1 cellular context compared by ENCODE assay signal in genomic region chr17:38656959-38657823, GRCh38.
TF ChIP-seq lines count a peak whose summit lies in the region.

No MANE protein-coding gene starts in this region.

TF ChIP-seq in HepG2, 621 proteins besides CTCF, POLR2A, EP300 and RAD21 (continued from another document and continues in another):
- TF ChIP-seq CCAR2 (optimal IDR thresholded peaks at IDR 0.05; ENCODE audit: low read depth, low read length): no peak
- peak; percentile 80 for TF ChIP-seq ZNF883 (CRISPR knock-in tag; IDR thresholded peaks at IDR 0.05; ENCODE audit: not compliant biosample characterization)
- TF ChIP-seq ZNF558 (CRISPR knock-in tag; IDR thresholded peaks at IDR 0.05; ENCODE audit: borderline replicate concordance): peak; percentile 92; the same call in 1 of the 2 replicates
- TF ChIP-seq, protein P1, sequence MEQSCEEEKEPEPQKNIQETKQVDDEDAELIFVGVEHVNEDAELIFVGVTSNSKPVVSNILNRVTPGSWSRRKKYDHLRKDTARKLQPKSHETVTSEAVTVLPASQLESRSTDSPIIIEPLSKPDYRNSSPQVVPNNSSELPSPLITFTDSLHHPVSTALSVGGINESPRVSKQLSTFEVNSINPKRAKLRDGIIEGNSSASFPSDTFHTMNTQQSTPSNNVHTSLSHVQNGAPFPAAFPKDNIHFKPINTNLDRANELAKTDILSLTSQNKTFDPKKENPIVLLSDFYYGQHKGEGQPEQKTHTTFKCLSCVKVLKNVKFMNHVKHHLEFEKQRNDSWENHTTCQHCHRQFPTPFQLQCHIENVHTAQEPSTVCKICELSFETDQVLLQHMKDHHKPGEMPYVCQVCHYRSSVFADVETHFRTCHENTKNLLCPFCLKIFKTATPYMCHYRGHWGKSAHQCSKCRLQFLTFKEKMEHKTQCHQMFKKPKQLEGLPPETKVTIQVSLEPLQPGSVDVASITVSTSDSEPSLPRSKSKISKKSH (CRISPR knock-in tag; IDR thresholded peaks at IDR 0.05; ENCODE audit: borderline replicate concordance): no peak
- peak; percentile 74 for TF ChIP-seq PHF5A (CRISPR knock-in tag; IDR thresholded peaks at IDR 0.05; ENCODE audit: low read depth, unreplicated experiment)
- 0 out of 2 replicates have a peak, but pooled peaks have one; percentile 9 for TF ChIP-seq ZNF720 (CRISPR knock-in tag; IDR thresholded peaks at IDR 0.05)
- TF ChIP-seq NAIF1 (CRISPR knock-in tag; IDR thresholded peaks at IDR 0.05; ENCODE audit: borderline replicate concordance): peak; percentile 80; the same call in 1 of the 2 replicates
- TF ChIP-seq, protein P2, sequence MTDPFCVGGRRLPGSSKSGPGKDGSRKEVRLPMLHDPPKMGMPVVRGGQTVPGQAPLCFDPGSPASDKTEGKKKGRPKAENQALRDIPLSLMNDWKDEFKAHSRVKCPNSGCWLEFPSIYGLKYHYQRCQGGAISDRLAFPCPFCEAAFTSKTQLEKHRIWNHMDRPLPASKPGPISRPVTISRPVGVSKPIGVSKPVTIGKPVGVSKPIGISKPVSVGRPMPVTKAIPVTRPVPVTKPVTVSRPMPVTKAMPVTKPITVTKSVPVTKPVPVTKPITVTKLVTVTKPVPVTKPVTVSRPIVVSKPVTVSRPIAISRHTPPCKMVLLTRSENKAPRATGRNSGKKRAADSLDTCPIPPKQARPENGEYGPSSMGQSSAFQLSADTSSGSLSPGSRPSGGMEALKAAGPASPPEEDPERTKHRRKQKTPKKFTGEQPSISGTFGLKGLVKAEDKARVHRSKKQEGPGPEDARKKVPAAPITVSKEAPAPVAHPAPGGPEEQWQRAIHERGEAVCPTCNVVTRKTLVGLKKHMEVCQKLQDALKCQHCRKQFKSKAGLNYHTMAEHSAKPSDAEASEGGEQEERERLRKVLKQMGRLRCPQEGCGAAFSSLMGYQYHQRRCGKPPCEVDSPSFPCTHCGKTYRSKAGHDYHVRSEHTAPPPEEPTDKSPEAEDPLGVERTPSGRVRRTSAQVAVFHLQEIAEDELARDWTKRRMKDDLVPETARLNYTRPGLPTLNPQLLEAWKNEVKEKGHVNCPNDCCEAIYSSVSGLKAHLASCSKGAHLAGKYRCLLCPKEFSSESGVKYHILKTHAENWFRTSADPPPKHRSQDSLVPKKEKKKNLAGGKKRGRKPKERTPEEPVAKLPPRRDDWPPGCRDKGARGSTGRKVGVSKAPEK (CRISPR knock-in tag; IDR thresholded peaks at IDR 0.05; ENCODE audit: borderline replicate concordance): no peak
- TF ChIP-seq MAFG (CRISPR knock-in tag; IDR thresholded peaks at IDR 0.05): no peak
- no peak for TF ChIP-seq NFYB (CRISPR knock-in tag; IDR thresholded peaks at IDR 0.05)
- peak; percentile 23 for TF ChIP-seq ZSCAN21 (CRISPR knock-in tag; IDR thresholded peaks at IDR 0.05; ENCODE audit: borderline replicate concordance)
- TF ChIP-seq DBP (CRISPR knock-in tag; IDR thresholded peaks at IDR 0.05; ENCODE audit: not compliant biosample characterization): no peak
- TF ChIP-seq CEBPB (IDR thresholded peaks at IDR 0.05; ENCODE audit: borderline replicate concordance, low read depth, low read length): peak; percentile 76; the same call in 1 of the 2 replicates
- 0 out of 2 replicates have a peak, but pooled peaks have one; percentile 60 for TF ChIP-seq ZNF773 (CRISPR knock-in tag; IDR thresholded peaks at IDR 0.05; ENCODE audit: borderline replicate concordance)
- TF ChIP-seq ZBED4 (CRISPR knock-in tag; IDR thresholded peaks at IDR 0.05; ENCODE audit: borderline replicate concordance): peak; percentile 17; the same call in 1 of the 2 replicates
- peak; percentile 65; the same call in 1 of the 2 replicates for TF ChIP-seq ZSCAN29 (CRISPR knock-in tag; conservative IDR thresholded peaks at IDR 0.05)
- no peak for TF ChIP-seq PBX3 (CRISPR knock-in tag; IDR thresholded peaks at IDR 0.05; ENCODE audit: borderline replicate concordance)
- TF ChIP-seq WIZ (CRISPR knock-in tag; IDR thresholded peaks at IDR 0.05): 0 out of 2 replicates have a peak, but pooled peaks have one; percentile 19
- TF ChIP-seq, protein P3, sequence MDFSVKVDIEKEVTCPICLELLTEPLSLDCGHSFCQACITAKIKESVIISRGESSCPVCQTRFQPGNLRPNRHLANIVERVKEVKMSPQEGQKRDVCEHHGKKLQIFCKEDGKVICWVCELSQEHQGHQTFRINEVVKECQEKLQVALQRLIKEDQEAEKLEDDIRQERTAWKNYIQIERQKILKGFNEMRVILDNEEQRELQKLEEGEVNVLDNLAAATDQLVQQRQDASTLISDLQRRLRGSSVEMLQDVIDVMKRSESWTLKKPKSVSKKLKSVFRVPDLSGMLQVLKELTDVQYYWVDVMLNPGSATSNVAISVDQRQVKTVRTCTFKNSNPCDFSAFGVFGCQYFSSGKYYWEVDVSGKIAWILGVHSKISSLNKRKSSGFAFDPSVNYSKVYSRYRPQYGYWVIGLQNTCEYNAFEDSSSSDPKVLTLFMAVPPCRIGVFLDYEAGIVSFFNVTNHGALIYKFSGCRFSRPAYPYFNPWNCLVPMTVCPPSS (IDR thresholded peaks at IDR 0.05): no peak
- peak; percentile 80 for TF ChIP-seq ARID5B (CRISPR knock-in tag; IDR thresholded peaks at IDR 0.05)
- peak; percentile 70 for TF ChIP-seq AGO1 (IDR thresholded peaks at IDR 0.05; ENCODE audit: low read depth, low read length, poor library complexity, severe bottlenecking)
- TF ChIP-seq HOXA9 (CRISPR knock-in tag; IDR thresholded peaks at IDR 0.05; ENCODE audit: borderline replicate concordance): no peak
- TF ChIP-seq NFKB2 (CRISPR knock-in tag; IDR thresholded peaks at IDR 0.05; ENCODE audit: borderline replicate concordance): peak; percentile 62
- TF ChIP-seq HDAC1 (CRISPR knock-in tag; IDR thresholded peaks at IDR 0.05): peak; percentile 96
- TF ChIP-seq SMARCC2 (IDR thresholded peaks at IDR 0.05): no peak
- TF ChIP-seq, protein P4, sequence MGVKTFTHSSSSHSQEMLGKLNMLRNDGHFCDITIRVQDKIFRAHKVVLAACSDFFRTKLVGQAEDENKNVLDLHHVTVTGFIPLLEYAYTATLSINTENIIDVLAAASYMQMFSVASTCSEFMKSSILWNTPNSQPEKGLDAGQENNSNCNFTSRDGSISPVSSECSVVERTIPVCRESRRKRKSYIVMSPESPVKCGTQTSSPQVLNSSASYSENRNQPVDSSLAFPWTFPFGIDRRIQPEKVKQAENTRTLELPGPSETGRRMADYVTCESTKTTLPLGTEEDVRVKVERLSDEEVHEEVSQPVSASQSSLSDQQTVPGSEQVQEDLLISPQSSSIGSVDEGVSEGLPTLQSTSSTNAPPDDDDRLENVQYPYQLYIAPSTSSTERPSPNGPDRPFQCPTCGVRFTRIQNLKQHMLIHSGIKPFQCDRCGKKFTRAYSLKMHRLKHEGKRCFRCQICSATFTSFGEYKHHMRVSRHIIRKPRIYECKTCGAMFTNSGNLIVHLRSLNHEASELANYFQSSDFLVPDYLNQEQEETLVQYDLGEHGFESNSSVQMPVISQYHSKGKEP (CRISPR knock-in tag; IDR thresholded peaks at IDR 0.05): 0 out of 2 replicates have a peak, but pooled peaks have one; percentile 11
- peak; percentile 35; the same call in 1 of the 2 replicates for TF ChIP-seq PITX1 (CRISPR knock-in tag; IDR thresholded peaks at IDR 0.05)
- peak; percentile 97 for TF ChIP-seq POLR2G (IDR thresholded peaks at IDR 0.05; ENCODE audit: low read depth, low read length)
- TF ChIP-seq, protein P5, sequence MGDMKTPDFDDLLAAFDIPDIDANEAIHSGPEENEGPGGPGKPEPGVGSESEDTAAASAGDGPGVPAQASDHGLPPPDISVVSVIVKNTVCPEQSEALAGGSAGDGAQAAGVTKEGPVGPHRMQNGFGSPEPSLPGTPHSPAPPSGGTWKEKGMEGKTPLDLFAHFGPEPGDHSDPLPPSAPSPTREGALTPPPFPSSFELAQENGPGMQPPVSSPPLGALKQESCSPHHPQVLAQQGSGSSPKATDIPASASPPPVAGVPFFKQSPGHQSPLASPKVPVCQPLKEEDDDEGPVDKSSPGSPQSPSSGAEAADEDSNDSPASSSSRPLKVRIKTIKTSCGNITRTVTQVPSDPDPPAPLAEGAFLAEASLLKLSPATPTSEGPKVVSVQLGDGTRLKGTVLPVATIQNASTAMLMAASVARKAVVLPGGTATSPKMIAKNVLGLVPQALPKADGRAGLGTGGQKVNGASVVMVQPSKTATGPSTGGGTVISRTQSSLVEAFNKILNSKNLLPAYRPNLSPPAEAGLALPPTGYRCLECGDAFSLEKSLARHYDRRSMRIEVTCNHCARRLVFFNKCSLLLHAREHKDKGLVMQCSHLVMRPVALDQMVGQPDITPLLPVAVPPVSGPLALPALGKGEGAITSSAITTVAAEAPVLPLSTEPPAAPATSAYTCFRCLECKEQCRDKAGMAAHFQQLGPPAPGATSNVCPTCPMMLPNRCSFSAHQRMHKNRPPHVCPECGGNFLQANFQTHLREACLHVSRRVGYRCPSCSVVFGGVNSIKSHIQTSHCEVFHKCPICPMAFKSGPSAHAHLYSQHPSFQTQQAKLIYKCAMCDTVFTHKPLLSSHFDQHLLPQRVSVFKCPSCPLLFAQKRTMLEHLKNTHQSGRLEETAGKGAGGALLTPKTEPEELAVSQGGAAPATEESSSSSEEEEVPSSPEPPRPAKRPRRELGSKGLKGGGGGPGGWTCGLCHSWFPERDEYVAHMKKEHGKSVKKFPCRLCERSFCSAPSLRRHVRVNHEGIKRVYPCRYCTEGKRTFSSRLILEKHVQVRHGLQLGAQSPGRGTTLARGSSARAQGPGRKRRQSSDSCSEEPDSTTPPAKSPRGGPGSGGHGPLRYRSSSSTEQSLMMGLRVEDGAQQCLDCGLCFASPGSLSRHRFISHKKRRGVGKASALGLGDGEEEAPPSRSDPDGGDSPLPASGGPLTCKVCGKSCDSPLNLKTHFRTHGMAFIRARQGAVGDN (CRISPR knock-in tag; IDR thresholded peaks at IDR 0.05): peak; percentile 95
- TF ChIP-seq RXRA (CRISPR knock-in tag; IDR thresholded peaks at IDR 0.05): peak; percentile 97
